ENCODE assay signal across 28 cellular contexts in genomic region chr3:170790591-170790990, GRCh38.
"Had no signal": no experiment of that assay in that cellular context is flagged by ENCODE, and none has a peak within 500 bp of the region (broad histone marks: within the 10 kb centered on the region; RNA-seq: fewer than 3 reads in every experiment).

No MANE protein-coding gene starts in this region.

- H3K27ac Mint-ChIP-seq: naive thymus-derived CD4-positive, alpha-beta T cell; natural killer cell treated with Interleukin-12 subunit alpha and Interleukin-12 subunit beta and Interleukin-15 and Interleukin-18, amount 100 ng/mL, for 72 hours; stimulated activated naive B cell treated with anti-CD40 and anti-IgM and Interleukin-4, amounts not matched to agents 10 μg/mL and 1 μg/mL and 100 μg/mL, for 72 hours; stimulated activated naive CD8-positive, alpha-beta T cell treated with anti-CD3 and anti-CD28 coated beads, Interleukin-15, Interleukin-2, amounts not matched to agents 100 ng/mL and 50 ng/mL, for 24 hours had no signal

- H2AFZ ChIP-seq: hepatocyte had no signal

- H3K36me3 Mint-ChIP-seq: naive thymus-derived CD4-positive, alpha-beta T cell; natural killer cell treated with Interleukin-12 subunit alpha and Interleukin-12 subunit beta and Interleukin-15 and Interleukin-18, amount 100 ng/mL, for 72 hours; stimulated activated naive B cell treated with anti-CD40 and anti-IgM and Interleukin-4, amounts not matched to agents 10 μg/mL and 1 μg/mL and 100 μg/mL, for 72 hours had no signal

- H3K27me3 ChIP-seq: hepatocyte, pancreas, suprapubic skin, tibial artery, upper lobe of right lung had no signal

- H3K4me1 Mint-ChIP-seq: naive thymus-derived CD4-positive, alpha-beta T cell; stimulated activated naive B cell treated with anti-CD40 and anti-IgM and Interleukin-4, amounts not matched to agents 10 μg/mL and 1 μg/mL and 100 μg/mL, for 72 hours had no signal

- DNase-seq: islet precursor cell; left ventricle myocardium inferior; midbrain; mucosa of descending colon; naive thymus-derived CD4-positive, alpha-beta T cell; nucleus accumbens; pancreas; posterior cingulate gyrus; retina; right cardiac atrium; stimulated activated CD4-positive, alpha-beta T cell treated with anti-CD3 and anti-CD28 coated beads, Interleukin-12 subunit alpha, Interleukin-12 subunit beta, amount 100 ng/mL, for 4 hours; stimulated activated CD4-positive, alpha-beta T cell treated with anti-CD3 and anti-CD28 coated beads, Interleukin-15, amount 100 ng/mL, for 24 hours; stimulated activated CD4-positive, alpha-beta T cell treated with anti-CD3 and anti-CD28 coated beads, Interleukin-2, amount 100 ng/mL, for 24 hours; stimulated activated CD4-positive, alpha-beta T cell treated with anti-CD3 and anti-CD28 coated beads, Interleukin-4, amount 100 ng/mL, for 1 hour; stimulated activated naive B cell treated with anti-CD40 and anti-IgM and Interleukin-4, amounts not matched to agents 10 μg/mL and 1 μg/mL and 100 μg/mL, for 72 hours; tibial artery; trophoblast cell; upper lobe of right lung had no signal

- H3K9me3 Mint-ChIP-seq: natural killer cell treated with Interleukin-12 subunit alpha and Interleukin-12 subunit beta and Interleukin-15 and Interleukin-18, amount 100 ng/mL, for 72 hours; neural crest cell; stimulated activated naive CD8-positive, alpha-beta T cell treated with anti-CD3 and anti-CD28 coated beads, Interleukin-15, Interleukin-2, amounts not matched to agents 100 ng/mL and 50 ng/mL, for 24 hours had no signal

- H3K9me3 ChIP-seq: mucosa of descending colon, pancreas, prostate gland, thoracic aorta, tibial artery, upper lobe of right lung had no signal

- H3K4me1 ChIP-seq: left ventricle myocardium inferior, pancreas, prostate gland, suprapubic skin, tibial artery, upper lobe of right lung had no signal

- H3K4me3 Mint-ChIP-seq: naive thymus-derived CD4-positive, alpha-beta T cell; natural killer cell treated with Interleukin-12 subunit alpha and Interleukin-12 subunit beta and Interleukin-15 and Interleukin-18, amount 100 ng/mL, for 72 hours; neural crest cell; stimulated activated naive B cell treated with anti-CD40 and anti-IgM and Interleukin-4, amounts not matched to agents 10 μg/mL and 1 μg/mL and 100 μg/mL, for 72 hours; stimulated activated naive CD8-positive, alpha-beta T cell treated with anti-CD3 and anti-CD28 coated beads, Interleukin-15, Interleukin-2, amounts not matched to agents 100 ng/mL and 50 ng/mL, for 24 hours had no signal

- H3K79me2 ChIP-seq: hepatocyte had no signal

- H3K4me2 ChIP-seq: hepatocyte had no signal

- ATAC-seq: mucosa of descending colon; naive thymus-derived CD4-positive, alpha-beta T cell; natural killer cell treated with Interleukin-12 subunit alpha and Interleukin-12 subunit beta and Interleukin-15 and Interleukin-18, amount 100 ng/mL, for 72 hours; pancreas; right cardiac atrium; sciatic nerve; stimulated activated naive B cell treated with anti-CD40 and anti-IgM and Interleukin-4, amounts not matched to agents 10 μg/mL and 1 μg/mL and 100 μg/mL, for 72 hours; upper lobe of right lung had no signal

- H3K36me3 ChIP-seq: left ventricle myocardium inferior, pancreas, prostate gland, suprapubic skin, thoracic aorta, tibial artery, upper lobe of right lung had no signal

- H3K27ac ChIP-seq: hepatocyte, left ventricle myocardium inferior, pancreas, prostate gland, skin epidermis, suprapubic skin, thoracic aorta, tibial artery, upper lobe of right lung had no signal

- H3K4me3 ChIP-seq: hepatocyte, left ventricle myocardium inferior, lung, mucosa of descending colon, pancreas, prostate gland, skin epidermis, suprapubic skin, thoracic aorta, tibial artery, upper lobe of right lung had no signal
